ENCODE assay signal across 16 cellular contexts in the genomic region with DNA sequence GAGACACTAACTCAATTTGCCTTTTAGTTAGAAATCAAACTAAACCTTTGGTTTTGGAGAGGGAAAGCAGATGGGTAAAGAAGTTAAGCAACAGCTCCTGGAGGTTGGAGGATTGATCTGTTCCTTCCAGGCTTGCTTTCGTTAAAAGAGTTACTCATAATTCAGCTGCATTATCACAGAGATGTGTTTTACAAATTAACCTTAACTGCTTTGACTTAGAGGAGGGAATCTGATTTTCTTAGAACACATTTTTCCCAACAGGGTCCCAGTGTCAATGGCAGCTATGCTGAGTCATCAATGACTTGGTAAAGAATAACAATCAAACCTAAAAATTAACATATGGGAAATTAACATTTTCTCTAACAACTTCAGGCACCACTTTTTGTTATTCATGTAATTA.
DNase-seq lines count a peak whose midpoint lies in the region; ATAC-seq and TF ChIP-seq lines count a peak whose summit lies in the region.
"Had no signal": no experiment of that assay in that cellular context is flagged by ENCODE, and none has a peak within 500 bp of the region (broad histone marks: within the 10 kb centered on the region; RNA-seq: fewer than 3 reads in every experiment).

No MANE protein-coding gene starts in this region.

- H3K27me3 ChIP-seq in HUES48 (ENCODE audit: control insufficient read depth, insufficient read depth, low read length): no peaks in the 10 kb centered on the region
- H3K27me3 ChIP-seq in iPS DF 6.9 (ENCODE audit: control insufficient read depth, insufficient read depth, low read length): no peaks in the 10 kb centered on the region
- H3K27me3 ChIP-seq in transverse colon: no peaks in the 10 kb centered on the region
- no peaks in the 10 kb centered on the region for H3K27me3 ChIP-seq in suprapubic skin
- H3K27me3 ChIP-seq: Peyer's patch had no signal

- intact Hi-C loops in transverse colon (cut with DNase I; ENCODE audit: low total_unique reads): no loop called here

- TF ChIP-seq POLR2A in transverse colon (IDR thresholded peaks at IDR 0.05) (no peak), suprapubic skin (IDR thresholded peaks at IDR 0.05) (no peak)

- DNase-seq in astrocyte of the hippocampus (ENCODE audit: low read depth, low spot score) (peak; percentile 43), iPS DF 6.9 (ENCODE audit: low read depth, low spot score) (no peak), transverse colon (no peak), NCI-H524 (lab: John Stamatoyannopoulos, UW) (no peak), suprapubic skin (ENCODE audit: low spot score in 2 of 2) (no peak)
- DNase-seq: activated CD4-positive, alpha-beta T cell treated with anti-CD3 and anti-CD28 coated beads for 4 hours; aorta; Caco-2; naive B cell; NCI-H1436 treated with DMSO at 0.1 percent for 48 hours; Peyer's patch; stimulated activated CD4-positive, alpha-beta T cell treated with anti-CD3 and anti-CD28 coated beads, Interleukin-2, amount 100 ng/mL, for 48 hours had no signal

- in situ Hi-C loops in transverse colon (cut with MboI; ENCODE audit: low pct_ligation_motif_present in 1 of 4, low pct_unique_long_range_greater_than_20kb in 1 of 4, low sequenced_read_pairs in 3 of 4): no loop called here

- H3K4me3 ChIP-seq in HUES48 (ENCODE audit: low read depth, low read length): peak overlapping the region; percentile 31; the same call in 1 of the 2 replicates
- H3K4me3 ChIP-seq in iPS DF 6.9 (ENCODE audit: low read length): no peak overlapping the region
- no peak overlapping the region for H3K4me3 ChIP-seq in transverse colon
- no peak overlapping the region for H3K4me3 ChIP-seq in suprapubic skin
- H3K4me3 ChIP-seq: GM12878, Peyer's patch had no signal

- H3K9me3 ChIP-seq in HUES48 (ENCODE audit: control insufficient read depth, insufficient read depth, low read length) (peaks cover 10% of the 10 kb centered on the region), iPS DF 6.9 (ENCODE audit: control insufficient read depth, insufficient read depth, low read length) (no peaks in the 10 kb centered on the region), transverse colon (no peaks in the 10 kb centered on the region), suprapubic skin (no peaks in the 10 kb centered on the region)
- H3K9me3 ChIP-seq: Caco-2, Peyer's patch had no signal

- WGBS in iPS DF 6.9 (ENCODE audit: insufficient coverage, insufficient read length): no CpG with 5 or more reads among the region's 1 CpG
- WGBS in transverse colon (ENCODE audit: low coverage in 1 of 2), 2 donors: 50 to 64% methylated on average over 1 of the region's 1 CpG
- 38% methylated on average over 1 of the region's 1 CpG for WGBS in suprapubic skin

- no peak for ATAC-seq in HG02885 (IDR thresholded peaks at IDR 0.05; ENCODE audit: poor library complexity, unreplicated experiment)
- ATAC-seq: GM12878 had no signal

- TF ChIP-seq EP300 in transverse colon (IDR thresholded peaks at IDR 0.05; ENCODE audit: low read depth) (no peak), suprapubic skin (IDR thresholded peaks at IDR 0.05) (no peak)

- H3K36me3 ChIP-seq in HUES48 (ENCODE audit: control insufficient read depth, insufficient read depth, low read length) (no peaks in the 10 kb centered on the region), iPS DF 6.9 (ENCODE audit: control insufficient read depth, insufficient read depth, low read length) (no peaks in the 10 kb centered on the region), transverse colon (no peaks in the 10 kb centered on the region), suprapubic skin (no peaks in the 10 kb centered on the region)
- H3K36me3 ChIP-seq: Peyer's patch had no signal

- H3K4me1 ChIP-seq in HUES48 (ENCODE audit: control insufficient read depth, insufficient read depth, low read length) (peaks cover 31% of the 10 kb centered on the region), iPS DF 6.9 (ENCODE audit: control insufficient read depth, insufficient read depth, low read length) (peaks cover 9% of the 10 kb centered on the region), transverse colon (peaks cover 0 to 12% (median 3%) of the 10 kb centered on the region in 4 donors), suprapubic skin (peaks cover 6% of the 10 kb centered on the region)
- H3K4me1 ChIP-seq: parathyroid adenoma, Peyer's patch had no signal

- H3K9ac ChIP-seq in HUES48 (ENCODE audit: low read depth, low read length): peak overlapping the region; percentile 28; the same call in 1 of the 2 replicates
- H3K9ac ChIP-seq: parathyroid adenoma had no signal

- TF ChIP-seq CTCF in transverse colon (IDR thresholded peaks at IDR 0.05) (no peak), suprapubic skin (IDR thresholded peaks at IDR 0.05) (no peak)

- H3K27ac ChIP-seq in HUES48 (ENCODE audit: low read depth, low read length) (peak overlapping the region; percentile 97), iPS DF 6.9 (ENCODE audit: low read length) (peak overlapping the region; percentile 57), transverse colon (peak overlapping the region in 3 of 4 donors; percentile 32 to 52 (median 41)), suprapubic skin (no peak overlapping the region)
- H3K27ac ChIP-seq: parathyroid adenoma, Peyer's patch had no signal
